Comparison of ENCODE assay signal across 11 cellular contexts in the genomic region with DNA sequence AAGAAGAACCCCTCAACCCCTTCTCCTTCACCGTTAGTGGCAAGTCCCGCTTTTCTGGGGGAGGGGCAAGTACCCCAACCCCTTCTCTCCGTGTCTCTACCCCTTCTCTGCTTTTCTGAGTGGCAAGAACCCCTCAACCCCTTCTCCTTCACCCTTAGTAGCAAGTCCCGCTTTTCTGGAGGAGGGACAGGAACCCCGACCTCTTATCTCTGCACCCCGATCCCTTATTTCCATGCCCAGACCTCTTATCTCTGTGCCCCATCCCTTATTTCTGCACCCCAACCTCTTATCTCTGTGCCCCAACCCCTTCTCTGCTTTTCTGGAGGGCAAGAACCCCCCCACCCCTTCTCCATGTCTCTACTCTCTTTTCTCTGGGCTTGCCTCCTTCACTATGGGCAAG. TPM values are rescaled to one million over a fixed set of nuclear protein-coding genes. Genes with fewer than 3 reads are reported as not detected.
"Had no signal": no experiment of that assay in that cellular context is flagged by ENCODE, and none has a peak within 500 bp of the region (broad histone marks: within the 10 kb centered on the region; RNA-seq: fewer than 3 reads in every experiment).

No MANE protein-coding gene starts in this region.

RNA-seq across cellular contexts. Expression of a gene that starts 6.2 kb away (rescaled TPM):
- total RNA-seq: Right ventricle myocardium inferior, Right ventricle myocardium superior, RPMI7951, SJCRH30, SJSA1, SK-MEL-5 had no signal

RNA-seq across cellular contexts. Expression of a gene that starts 22.8 kb away (rescaled TPM):
- total RNA-seq: OCI-LY7, PC-3, Peyer's patch, Right ventricle myocardium inferior, Right ventricle myocardium superior, RPMI7951, SJSA1, SK-MEL-5 had no signal
- polyA plus RNA-seq: SK-N-SH had no signal

RNA-seq across cellular contexts. Expression of a gene that starts 38.5 kb away (rescaled TPM):
- total RNA-seq: OCI-LY7, PC-3, PC-9, Peyer's patch, Right ventricle myocardium inferior, Right ventricle myocardium superior, RPMI7951, SJCRH30, SJSA1, SK-MEL-5 had no signal
- polyA plus RNA-seq: SK-N-SH had no signal
